16 cellular contexts compared by ENCODE assay signal in the genomic region with DNA sequence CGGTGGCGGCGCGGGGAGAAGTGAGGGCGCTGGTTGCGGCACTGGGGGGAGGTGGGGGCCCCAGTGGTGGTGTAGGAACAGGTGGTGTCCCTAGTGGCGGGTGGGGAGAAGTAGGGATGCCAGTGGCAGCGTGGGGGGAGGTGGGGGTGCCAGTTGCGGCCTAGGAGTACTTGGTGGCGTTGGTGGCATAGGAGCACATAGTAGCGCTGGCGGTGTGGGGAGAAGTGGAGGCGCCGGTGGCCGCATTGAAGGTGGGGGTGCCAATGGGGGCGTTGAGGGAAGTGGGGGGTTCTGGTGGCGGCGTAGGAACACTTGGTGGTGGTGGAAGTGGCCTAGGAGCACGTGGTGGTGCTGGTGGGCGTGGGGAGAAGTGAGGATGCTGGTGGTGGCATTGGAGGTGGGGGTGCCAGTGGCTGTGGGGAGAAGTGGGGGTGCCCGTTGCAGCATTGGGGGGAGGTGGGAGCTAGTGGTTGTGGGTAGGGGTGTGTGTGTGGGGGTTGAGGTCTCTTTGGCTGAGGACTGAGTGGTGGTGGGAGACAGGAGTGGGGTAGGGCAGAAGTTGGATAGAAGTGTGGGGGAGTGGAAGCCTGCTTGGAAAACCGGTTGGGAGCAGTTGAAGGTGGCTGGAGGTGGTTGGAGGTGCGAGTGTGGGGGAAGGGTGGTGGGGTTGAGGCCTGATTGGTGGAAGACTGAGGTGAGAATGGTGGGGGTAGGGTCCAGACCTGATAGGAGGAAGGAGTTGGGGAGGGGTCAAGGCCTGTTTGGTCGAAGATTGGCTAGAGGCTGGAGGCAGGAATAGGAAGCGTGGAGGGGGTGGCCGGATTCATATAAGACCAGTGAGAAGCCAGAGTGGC. TPM values are rescaled to one million over a fixed set of nuclear protein-coding genes. Genes with fewer than 3 reads are reported as not detected.
DNase-seq lines count a peak whose midpoint lies in the region; ATAC-seq and TF ChIP-seq lines count a peak whose summit lies in the region.
"Had no signal": no experiment of that assay in that cellular context is flagged by ENCODE, and none has a peak within 500 bp of the region (broad histone marks: within the 10 kb centered on the region; RNA-seq: fewer than 3 reads in every experiment).

No MANE protein-coding gene starts in this region.

- intact Hi-C loops in activated T-helper 1 cell treated with anti-CD3 and anti-CD28 coated beads, Interleukin-12 subunit alpha, Interleukin-12 subunit beta, Interleukin-2, Interleukin-4 antibody, amounts not matched to agents 30 ng/mL and 10 ng/mL and 1 ng/mL, durations not matched to agents 14 hours and 24 hours and 36 hours (cut with micrococcal nuclease): no loop called here
- intact Hi-C loops in dorsolateral prefrontal cortex (cut with DNase I): no loop called here

- CTCF ChIA-PET in CD8-positive, alpha-beta memory T cell (lab: Charles Lee): no interaction called here

- H3K27ac Mint-ChIP-seq in CD8-positive, alpha-beta memory T cell: peak overlapping the region in 5 of 8 donors; percentile 3 to 84 (median 56)
- H3K27ac Mint-ChIP-seq in activated T-helper 1 cell treated with anti-CD3 and anti-CD28 coated beads, Interleukin-12 subunit alpha, Interleukin-12 subunit beta, Interleukin-2, Interleukin-4 antibody, amounts not matched to agents 30 ng/mL and 10 ng/mL and 1 ng/mL, durations not matched to agents 14 hours and 24 hours and 36 hours: peak overlapping the region; percentile 63
- peak overlapping the region; percentile 27 to 83 (median 72) for H3K27ac Mint-ChIP-seq in immature natural killer cell

- H3K36me3 Mint-ChIP-seq in CD8-positive, alpha-beta memory T cell: peaks cover 0 to 49% (median 2%) of the 10 kb centered on the region in 3 donors
- peaks cover 17% of the 10 kb centered on the region for H3K36me3 Mint-ChIP-seq in activated T-helper 1 cell treated with anti-CD3 and anti-CD28 coated beads, Interleukin-12 subunit alpha, Interleukin-12 subunit beta, Interleukin-2, Interleukin-4 antibody, amounts not matched to agents 30 ng/mL and 10 ng/mL and 1 ng/mL, durations not matched to agents 14 hours and 24 hours and 36 hours (ENCODE audit: low read depth)
- H3K36me3 Mint-ChIP-seq in immature natural killer cell: peaks cover 0 to 12% (median 3%) of the 10 kb centered on the region in 3 donors

- H3K27ac ChIP-seq in CD8-positive, alpha-beta memory T cell (ENCODE audit: low read depth, low read length): no peak overlapping the region
- H3K27ac ChIP-seq in dorsolateral prefrontal cortex: no peak overlapping the region
- H3K27ac ChIP-seq: pancreas had no signal

- DNase-seq in CD8-positive, alpha-beta memory T cell: peak in 1 of 5 donors; percentile 47
- peak; percentile 9 for DNase-seq in GM10266 (ENCODE audit: extremely low spot score)
- DNase-seq in activated T-helper 1 cell treated with anti-CD3 and anti-CD28 coated beads, Interleukin-12 subunit alpha, Interleukin-12 subunit beta, Interleukin-2, Interleukin-4 antibody, amounts not matched to agents 30 ng/mL and 10 ng/mL and 1 ng/mL, durations not matched to agents 14 hours and 24 hours and 36 hours (ENCODE audit: low spot score): no peak
- DNase-seq in immature natural killer cell: peak; percentile 34 to 49 (median 49)
- DNase-seq in dorsolateral prefrontal cortex: no peak
- DNase-seq: dermis blood vessel endothelial cell, Kasumi-1, NCI-H1092 treated with DMSO at 0.1 percent for 48 hours, NCI-H2081 treated with DMSO at 0.1 percent for 48 hours, NCI-H524 had no signal

- H3K4me1 Mint-ChIP-seq in CD8-positive, alpha-beta memory T cell: peaks cover 3 to 15% (median 4%) of the 10 kb centered on the region in 3 donors
- H3K4me1 Mint-ChIP-seq in activated T-helper 1 cell treated with anti-CD3 and anti-CD28 coated beads, Interleukin-12 subunit alpha, Interleukin-12 subunit beta, Interleukin-2, Interleukin-4 antibody, amounts not matched to agents 30 ng/mL and 10 ng/mL and 1 ng/mL, durations not matched to agents 14 hours and 24 hours and 36 hours (ENCODE audit: low read depth): no peaks in the 10 kb centered on the region
- H3K4me1 Mint-ChIP-seq in immature natural killer cell: peaks cover 1 to 4% of the 10 kb centered on the region in 2 donors

- no peak for ATAC-seq in GM21723 (IDR thresholded peaks at IDR 0.05; ENCODE audit: unreplicated experiment)
- ATAC-seq in HG03280 (IDR thresholded peaks at IDR 0.05; ENCODE audit: unreplicated experiment): no peak
- ATAC-seq: HCT116, sciatic nerve had no signal

- no peak for TF ChIP-seq CTCF in GM10266 (IDR thresholded peaks at IDR 0.05; ENCODE audit: control insufficient read depth, insufficient read depth, low read depth, missing control alignments)
- no peak for TF ChIP-seq CTCF in dorsolateral prefrontal cortex (IDR thresholded peaks at IDR 0.05 in 54 of 56, conservative IDR thresholded peaks at IDR 0.05 in 2 of 56; ENCODE audit: low read depth in 1 of 56, partially characterized antibody in 56 of 56)

- H3K36me3 ChIP-seq in CD8-positive, alpha-beta memory T cell (ENCODE audit: insufficient read depth, low read length): peaks cover 7% of the 10 kb centered on the region

- H3K9me3 Mint-ChIP-seq in CD8-positive, alpha-beta memory T cell: no peaks in the 10 kb centered on the region
- no peaks in the 10 kb centered on the region for H3K9me3 Mint-ChIP-seq in activated T-helper 1 cell treated with anti-CD3 and anti-CD28 coated beads, Interleukin-12 subunit alpha, Interleukin-12 subunit beta, Interleukin-2, Interleukin-4 antibody, amounts not matched to agents 30 ng/mL and 10 ng/mL and 1 ng/mL, durations not matched to agents 14 hours and 24 hours and 36 hours
- H3K9me3 Mint-ChIP-seq in immature natural killer cell: no peaks in the 10 kb centered on the region

- H3K4me1 ChIP-seq in CD8-positive, alpha-beta memory T cell (ENCODE audit: insufficient read depth, low read length): no peaks in the 10 kb centered on the region
- H3K4me1 ChIP-seq: pancreas had no signal

- no peak overlapping the region for H3K4me3 ChIP-seq in CD8-positive, alpha-beta memory T cell (ENCODE audit: low read length)
- H3K4me3 ChIP-seq in dorsolateral prefrontal cortex: no peak overlapping the region
- H3K4me3 ChIP-seq: pancreas had no signal

- H3K27me3 ChIP-seq in CD8-positive, alpha-beta memory T cell (ENCODE audit: insufficient read depth, low read length, poor library complexity, severe bottlenecking): no peaks in the 10 kb centered on the region
- H3K27me3 ChIP-seq in dorsolateral prefrontal cortex: peaks cover 0 to 28% (median 4%) of the 10 kb centered on the region in 45 donors
- H3K27me3 ChIP-seq: pancreas had no signal

- H3K9me3 ChIP-seq in CD8-positive, alpha-beta memory T cell (ENCODE audit: low read length): no peaks in the 10 kb centered on the region
- H3K9me3 ChIP-seq: pancreas had no signal

- peaks cover 0 to 2% of the 10 kb centered on the region in 2 donors for H3K27me3 Mint-ChIP-seq in CD8-positive, alpha-beta memory T cell
- no peaks in the 10 kb centered on the region for H3K27me3 Mint-ChIP-seq in activated T-helper 1 cell treated with anti-CD3 and anti-CD28 coated beads, Interleukin-12 subunit alpha, Interleukin-12 subunit beta, Interleukin-2, Interleukin-4 antibody, amounts not matched to agents 30 ng/mL and 10 ng/mL and 1 ng/mL, durations not matched to agents 14 hours and 24 hours and 36 hours (ENCODE audit: insufficient read depth)
- peaks cover 2 to 16% (median 7%) of the 10 kb centered on the region in 3 donors for H3K27me3 Mint-ChIP-seq in immature natural killer cell (ENCODE audit: low read depth in 3 of 3)

- H3K4me3 Mint-ChIP-seq in CD8-positive, alpha-beta memory T cell: peak overlapping the region in 1 of 7 donors; percentile 68
- no peak overlapping the region for H3K4me3 Mint-ChIP-seq in activated T-helper 1 cell treated with anti-CD3 and anti-CD28 coated beads, Interleukin-12 subunit alpha, Interleukin-12 subunit beta, Interleukin-2, Interleukin-4 antibody, amounts not matched to agents 30 ng/mL and 10 ng/mL and 1 ng/mL, durations not matched to agents 14 hours and 24 hours and 36 hours
- H3K4me3 Mint-ChIP-seq in immature natural killer cell: no peak overlapping the region

- POLR2A ChIA-PET in CD8-positive, alpha-beta memory T cell (lab: Charles Lee): no interaction called here

RNA-seq across cellular contexts. Expression of gene GCNA, which starts 1.1 kb away (rescaled TPM):
- 1 to 10 TPM; 3.9 to 4.2 TPM for total RNA-seq in CD8-positive, alpha-beta memory T cell
- 0.67 TPM for polyA plus RNA-seq in CD8-positive, alpha-beta memory T cell
- total RNA-seq in activated T-helper 1 cell treated with anti-CD3 and anti-CD28 coated beads, Interleukin-12 subunit alpha, Interleukin-12 subunit beta, Interleukin-2, Interleukin-4 antibody, amounts not matched to agents 30 ng/mL and 10 ng/mL and 1 ng/mL, durations not matched to agents 14 hours and 24 hours and 36 hours: 4.3 and 4.8 TPM in 2 replicates
- 1 to 10 TPM in 2 of 3 donors, under 1 TPM in 1; 0.63 to 1.8 (median 1.3) TPM for polyA plus RNA-seq in immature natural killer cell
- 10 to 100 TPM in 13 of 120 experiments, 1 to 10 TPM in 107; 2.3 to 23.0 (median 6.1) TPM for total RNA-seq in dorsolateral prefrontal cortex

RNA-seq across cellular contexts. Expression of gene CXCR3, which starts 38.9 kb away (rescaled TPM):
- total RNA-seq in CD8-positive, alpha-beta memory T cell: 10 to 100 TPM; 66.1 to 69.3 TPM
- 220 TPM for polyA plus RNA-seq in CD8-positive, alpha-beta memory T cell
- 53.9 and 55.4 TPM in 2 replicates for total RNA-seq in activated T-helper 1 cell treated with anti-CD3 and anti-CD28 coated beads, Interleukin-12 subunit alpha, Interleukin-12 subunit beta, Interleukin-2, Interleukin-4 antibody, amounts not matched to agents 30 ng/mL and 10 ng/mL and 1 ng/mL, durations not matched to agents 14 hours and 24 hours and 36 hours
- 100 to 1,000 TPM in 1 of 3 donors, 10 to 100 TPM in 2; 31.1 to 108 (median 34.3) TPM for polyA plus RNA-seq in immature natural killer cell
- total RNA-seq in dorsolateral prefrontal cortex: under 1 TPM in 3 of 120 experiments, not detected in 117; 0.28 to 0.63 (median 0.34) TPM
- total RNA-seq: dermis blood vessel endothelial cell, lower leg skin had no signal

RNA-seq across cellular contexts. Expression of gene OGT, which starts 46.5 kb away (rescaled TPM):
- 100 to 1,000 TPM; 211 to 216 TPM for total RNA-seq in CD8-positive, alpha-beta memory T cell
- polyA plus RNA-seq in CD8-positive, alpha-beta memory T cell: 35.6 TPM
- total RNA-seq in activated T-helper 1 cell treated with anti-CD3 and anti-CD28 coated beads, Interleukin-12 subunit alpha, Interleukin-12 subunit beta, Interleukin-2, Interleukin-4 antibody, amounts not matched to agents 30 ng/mL and 10 ng/mL and 1 ng/mL, durations not matched to agents 14 hours and 24 hours and 36 hours: 295 and 305 TPM in 2 replicates
- 10 to 100 TPM; 26.4 to 35.5 (median 28.7) TPM for polyA plus RNA-seq in immature natural killer cell
- 100 to 1,000 TPM; 140 to 308 (median 220) TPM for total RNA-seq in dorsolateral prefrontal cortex

Comparison
In these comparisons a context has a peak if more than half of its experiments do, and no peak if none do; other contexts are left out.
1. DNase-seq: peak in GM10266 (single experiment) and immature natural killer cell (3 of 3); none in activated T-helper 1 cell treated with anti-CD3 and anti-CD28 coated beads, Interleukin-12 subunit alpha, Interleukin-12 subunit beta, Interleukin-2, Interleukin-4 antibody, amounts not matched to agents 30 ng/mL and 10 ng/mL and 1 ng/mL, durations not matched to agents 14 hours and 24 hours and 36 hours (single experiment) and dorsolateral prefrontal cortex (0 of 10).
2. RNA of gene CXCR3, which starts 38.9 kb away (total RNA-seq): 66.1 to 69.3 TPM in CD8-positive, alpha-beta memory T cell and 53.9 to 55.4 TPM in activated T-helper 1 cell treated with anti-CD3 and anti-CD28 coated beads, Interleukin-12 subunit alpha, Interleukin-12 subunit beta, Interleukin-2, Interleukin-4 antibody, amounts not matched to agents 30 ng/mL and 10 ng/mL and 1 ng/mL, durations not matched to agents 14 hours and 24 hours and 36 hours; 0.28 to 0.63 TPM in dorsolateral prefrontal cortex; every median in the first group is over 10 times any median in the second.
3. Peak in every context shown above with its lines, with median percentiles within 50 percentile points of each other: H3K27ac Mint-ChIP-seq.